In the genomic region with DNA sequence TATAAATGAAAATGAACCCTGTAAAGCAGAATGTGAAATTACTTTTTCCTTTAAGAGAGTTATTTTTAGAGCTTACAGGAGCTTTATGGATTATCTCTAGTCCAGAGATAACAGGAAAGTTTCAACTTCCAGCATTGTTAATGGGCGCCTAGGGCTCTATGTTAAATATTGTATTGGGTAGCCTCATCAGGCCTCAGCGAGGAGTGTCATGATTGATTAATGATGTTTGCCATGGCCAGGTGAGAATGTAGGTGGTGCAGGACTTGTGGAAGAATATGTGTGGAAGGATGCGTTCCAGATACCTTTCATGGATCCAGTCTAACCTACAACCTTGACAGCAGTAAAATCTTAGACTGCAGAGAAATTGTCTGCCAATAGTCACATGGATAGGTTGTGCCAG, we compare ENCODE assay signal across 21 cellular contexts. TPM values are rescaled to one million over a fixed set of nuclear protein-coding genes. Genes with fewer than 3 reads are reported as not detected.
DNase-seq lines count a peak whose midpoint lies in the region; ATAC-seq, FAIRE-seq and TF ChIP-seq lines count a peak whose summit lies in the region.
"Had no signal": no experiment of that assay in that cellular context is flagged by ENCODE, and none has a peak within 500 bp of the region (broad histone marks: within the 10 kb centered on the region; RNA-seq: fewer than 3 reads in every experiment).

No MANE protein-coding gene starts in this region.

- H3K4me1 ChIP-seq in esophagus muscularis mucosa: peaks cover 27 to 76% (median 70%) of the 10 kb centered on the region in 4 donors
- H3K4me1 ChIP-seq in smooth muscle cell (ENCODE audit: low read depth): peaks cover 9% of the 10 kb centered on the region
- H3K4me1 ChIP-seq in upper lobe of left lung: peaks cover 0 to 4% (median 0%) of the 10 kb centered on the region in 4 donors

- 97% methylated on average over 3 of the region's 3 CpGs for WGBS in esophagus muscularis mucosa
- WGBS in smooth muscle cell (ENCODE audit: low lambda C conversion rate): 75% methylated on average over 3 of the region's 3 CpGs
- WGBS in upper lobe of left lung, 2 donors: 91 to 95% methylated on average over 3 of the region's 3 CpGs

- DNase-seq in COLO668 (lab: John Stamatoyannopoulos, UW; ENCODE audit: unreplicated experiment) (peak; percentile 40), HTR-8/SVneo (ENCODE audit: insufficient read length, low spot score) (no peak), esophagus muscularis mucosa (ENCODE audit: extremely low spot score) (no peak), smooth muscle cell (lab: John Stamatoyannopoulos, UW; ENCODE audit: unreplicated experiment) (no peak), progenitor cell of endocrine pancreas (ENCODE audit: low spot score, unreplicated experiment) (no peak), upper lobe of left lung (no peak), SK-N-DZ (ENCODE audit: low spot score) (no peak)
- DNase-seq: activated effector memory CD4-positive, alpha-beta T cell treated with anti-CD3 and anti-CD28 coated beads, Interleukin-2, amount 50 U/mL, for 16 hours; activated naive CD8-positive, alpha-beta T cell treated with anti-CD3 and anti-CD28 coated beads, Interleukin-2, amount 10 ng/mL, durations not matched to agents 7 days and 5 days; effector CD8-positive, alpha-beta T cell; NCI-H524 treated with DMSO at 0.1 percent for 48 hours; posterior cingulate gyrus had no signal

- peaks cover 5% of the 10 kb centered on the region for H3K9me3 Mint-ChIP-seq in progenitor cell of endocrine pancreas (ENCODE audit: low read depth)
- H3K9me3 Mint-ChIP-seq: natural killer cell treated with Interleukin-12 subunit alpha and Interleukin-12 subunit beta and Interleukin-15 and Interleukin-18, amount 100 ng/mL, for 72 hours had no signal

- no peaks in the 10 kb centered on the region for H4K20me1 ChIP-seq in smooth muscle cell (ENCODE audit: low read depth)

- TF ChIP-seq POLR2A in esophagus muscularis mucosa (IDR thresholded peaks at IDR 0.05; ENCODE audit: low read depth) (no peak), upper lobe of left lung (IDR thresholded peaks at IDR 0.05) (no peak)

- H3K9ac ChIP-seq in smooth muscle cell (ENCODE audit: low read depth): no peak overlapping the region

- H3K27ac ChIP-seq in esophagus muscularis mucosa (replicated peaks in 1 of 4) (peak overlapping the region; percentile 42 to 73 (median 70)), smooth muscle cell (ENCODE audit: low read depth) (peak overlapping the region; percentile 49), upper lobe of left lung (no peak overlapping the region)
- H3K27ac ChIP-seq: C4-2B, hepatocyte, SK-N-MC had no signal

- H3K36me3 ChIP-seq in esophagus muscularis mucosa (no peaks in the 10 kb centered on the region), smooth muscle cell (ENCODE audit: low read depth) (no peaks in the 10 kb centered on the region), upper lobe of left lung (no peaks in the 10 kb centered on the region)

- H3K27me3 Mint-ChIP-seq in progenitor cell of endocrine pancreas: no peaks in the 10 kb centered on the region

- H3K79me2 ChIP-seq in smooth muscle cell (ENCODE audit: low read depth): no peaks in the 10 kb centered on the region
- H3K79me2 ChIP-seq: hepatocyte had no signal

- no peak overlapping the region for H3K4me3 ChIP-seq in esophagus muscularis mucosa
- no peak overlapping the region for H3K4me3 ChIP-seq in smooth muscle cell
- no peak overlapping the region for H3K4me3 ChIP-seq in upper lobe of left lung
- H3K4me3 ChIP-seq: hepatocyte, SK-N-MC had no signal

- no peak for TF ChIP-seq CTCF in esophagus muscularis mucosa (IDR thresholded peaks at IDR 0.05)
- no peak for TF ChIP-seq CTCF in smooth muscle cell (IDR thresholded peaks at IDR 0.05; ENCODE audit: borderline replicate concordance, insufficient read depth, poor library complexity, severe bottlenecking)
- no peak for TF ChIP-seq CTCF in progenitor cell of endocrine pancreas (IDR thresholded peaks at IDR 0.05; ENCODE audit: unreplicated experiment)
- TF ChIP-seq CTCF in upper lobe of left lung (IDR thresholded peaks at IDR 0.05): no peak

- intact Hi-C loops in esophagus muscularis mucosa (cut with DNase I): loop anchor here (5.0 kb wide), 3 partner anchors 50 to 180 kb away; partner anchors contain the start of genes ME3 and PRSS23

- no peaks in the 10 kb centered on the region for H3K36me3 Mint-ChIP-seq in progenitor cell of endocrine pancreas (ENCODE audit: insufficient read depth)
- H3K36me3 Mint-ChIP-seq: activated naive CD8-positive, alpha-beta T cell treated with anti-CD3 and anti-CD28 coated beads, Interleukin-2, amount 10 ng/mL, durations not matched to agents 7 days and 5 days; mesothelial cell of epicardium had no signal

- ATAC-seq in upper lobe of left lung (ENCODE audit: low FRiP score in 2 of 2): no peak
- ATAC-seq: left lobe of liver; natural killer cell treated with Interleukin-12 subunit alpha and Interleukin-12 subunit beta and Interleukin-15 and Interleukin-18, amount 100 ng/mL, for 72 hours had no signal

- peaks cover 15% of the 10 kb centered on the region for H3K4me1 Mint-ChIP-seq in progenitor cell of endocrine pancreas (ENCODE audit: low read depth)
- H3K4me1 Mint-ChIP-seq: activated naive CD8-positive, alpha-beta T cell treated with anti-CD3 and anti-CD28 coated beads, Interleukin-2, amount 10 ng/mL, durations not matched to agents 7 days and 5 days had no signal

- H2AFZ ChIP-seq in smooth muscle cell (ENCODE audit: low read depth): no peak overlapping the region
- H2AFZ ChIP-seq: hepatocyte had no signal

- H3K4me2 ChIP-seq in smooth muscle cell: peak overlapping the region; percentile 37
- H3K4me2 ChIP-seq: hepatocyte had no signal

- TF ChIP-seq EP300 in esophagus muscularis mucosa (IDR thresholded peaks at IDR 0.05): no peak
- TF ChIP-seq EP300 in upper lobe of left lung (IDR thresholded peaks at IDR 0.05): no peak

- no peaks in the 10 kb centered on the region for H3F3A ChIP-seq in smooth muscle cell (ENCODE audit: low read depth)

- H3K4me3 Mint-ChIP-seq in progenitor cell of endocrine pancreas (ENCODE audit: low read depth): no peak overlapping the region
- H3K4me3 Mint-ChIP-seq: activated naive CD8-positive, alpha-beta T cell treated with anti-CD3 and anti-CD28 coated beads, Interleukin-2, amount 10 ng/mL, durations not matched to agents 7 days and 5 days; mesothelial cell of epicardium; natural killer cell treated with Interleukin-12 subunit alpha and Interleukin-12 subunit beta and Interleukin-15 and Interleukin-18, amount 100 ng/mL, for 72 hours; T-helper 1 cell treated with Interleukin-12 subunit alpha and Interleukin-12 subunit beta and Interleukin-4 antibody, amounts not matched to agents 30 μg/mL and 1 μg/mL, for 36 hours had no signal

- H3K9me3 ChIP-seq in esophagus muscularis mucosa: no peaks in the 10 kb centered on the region
- H3K9me3 ChIP-seq in smooth muscle cell (replicated peaks; ENCODE audit: low read depth): no peaks in the 10 kb centered on the region
- H3K9me3 ChIP-seq in upper lobe of left lung: no peaks in the 10 kb centered on the region

- H3K27ac Mint-ChIP-seq in progenitor cell of endocrine pancreas: no peak overlapping the region
- H3K27ac Mint-ChIP-seq: activated naive CD8-positive, alpha-beta T cell treated with anti-CD3 and anti-CD28 coated beads, Interleukin-2, amount 10 ng/mL, durations not matched to agents 7 days and 5 days; natural killer cell treated with Interleukin-12 subunit alpha and Interleukin-12 subunit beta and Interleukin-15 and Interleukin-18, amount 100 ng/mL, for 72 hours; T-helper 1 cell treated with Interleukin-12 subunit alpha and Interleukin-12 subunit beta and Interleukin-4 antibody, amounts not matched to agents 30 μg/mL and 1 μg/mL, for 36 hours had no signal

- FAIRE-seq in HTR-8/SVneo (lab: Jason Lieb, UNC): peak; percentile 26
- FAIRE-seq: D721Med, GM12891 had no signal

- H3K27me3 ChIP-seq in esophagus muscularis mucosa: no peaks in the 10 kb centered on the region
- H3K27me3 ChIP-seq in smooth muscle cell (ENCODE audit: low read depth): no peaks in the 10 kb centered on the region
- no peaks in the 10 kb centered on the region for H3K27me3 ChIP-seq in upper lobe of left lung
- H3K27me3 ChIP-seq: hepatocyte had no signal

RNA-seq across cellular contexts. Expression of gene ME3, which starts 50.6 kb away (rescaled TPM):
- total RNA-seq in esophagus muscularis mucosa (10 to 100 TPM; 20.4 to 50.1 (median 26.2) TPM), smooth muscle cell (8.4 and 9.3 TPM in 2 replicates), progenitor cell of endocrine pancreas (6.3 and 8.6 TPM in 2 replicates), upper lobe of left lung (10 to 100 TPM; 19.5 to 56.6 (median 34.7) TPM)
- polyA plus RNA-seq in smooth muscle cell: 4.2 and 9.7 TPM in 2 replicates
- polyA plus RNA-seq in SK-N-DZ (2014; cell fraction: cytosol; rRNA removed): 13.3 and 15.8 TPM in 2 replicates
- 68.1 and 98.3 TPM in 2 replicates for polyA plus RNA-seq in SK-N-DZ (2014; cell fraction: nucleus; rRNA removed)

Comparison
In these comparisons a context has a peak if more than half of its experiments do, and no peak if none do; other contexts are left out.
1. H3K27ac ChIP-seq: peak in esophagus muscularis mucosa (4 of 4) and smooth muscle cell (single experiment); none in upper lobe of left lung (0 of 4).